10 cellular contexts compared by ENCODE assay signal in genomic region chr1:234683856-234684632, GRCh38.
DNase-seq lines count a peak whose midpoint lies in the region; ATAC-seq and TF ChIP-seq lines count a peak whose summit lies in the region.
"Had no signal": no experiment of that assay in that cellular context is flagged by ENCODE, and none has a peak within 500 bp of the region (broad histone marks: within the 10 kb centered on the region; RNA-seq: fewer than 3 reads in every experiment).

No MANE protein-coding gene starts in this region.

- no peak overlapping the region for H3K27ac Mint-ChIP-seq in activated CD8-positive, alpha-beta memory T cell treated with anti-CD3 and anti-CD28 coated beads, Interleukin-2, amount 10 ng/mL, durations not matched to agents 7 days and 5 days
- H3K27ac Mint-ChIP-seq: activated B cell treated with CpG ODN at 0.5 μM for 24 hours had no signal

- DNase-seq in GM23248 (peak; percentile 89), cardiac septum (ENCODE audit: low spot score) (peak; percentile 89), gastrocnemius medialis (peak; percentile 85 to 91), amniotic stem cell (lab: John Stamatoyannopoulos, UW) (no peak)
- no peak for DNase-seq in activated CD8-positive, alpha-beta memory T cell treated with anti-CD3 and anti-CD28 coated beads, Interleukin-2, amount 10 ng/mL, durations not matched to agents 7 days and 5 days
- DNase-seq: activated B cell treated with CpG ODN at 0.5 μM for 24 hours had no signal

- no peaks in the 10 kb centered on the region for H3K79me2 ChIP-seq in GM23248 (ENCODE audit: insufficient read depth)

- H3K4me3 ChIP-seq in GM23248 (no peak overlapping the region), gastrocnemius medialis (no peak overlapping the region)

- H3K9me3 ChIP-seq in GM23248 (ENCODE audit: low read depth) (no peaks in the 10 kb centered on the region), gastrocnemius medialis (no peaks in the 10 kb centered on the region)

- H3K4me2 ChIP-seq in GM23248 (ENCODE audit: unreplicated experiment), result peak overlapping the region; percentile 30

- no peaks in the 10 kb centered on the region for H3K4me1 Mint-ChIP-seq in activated CD8-positive, alpha-beta memory T cell treated with anti-CD3 and anti-CD28 coated beads, Interleukin-2, amount 10 ng/mL, durations not matched to agents 7 days and 5 days
- H3K4me1 Mint-ChIP-seq: activated B cell treated with CpG ODN at 0.5 μM for 24 hours had no signal

- no peak overlapping the region for H3K9ac ChIP-seq in GM23248

- peak; percentile 64 for ATAC-seq in SK-N-SH treated with all-trans-retinoic acid at 6 μM for 48 hours
- ATAC-seq in gastrocnemius medialis, result peak; percentile 100
- ATAC-seq in activated CD8-positive, alpha-beta memory T cell treated with anti-CD3 and anti-CD28 coated beads, Interleukin-2, amount 10 ng/mL, durations not matched to agents 7 days and 5 days, result no peak
- ATAC-seq in HG03196 (IDR thresholded peaks at IDR 0.05; ENCODE audit: unreplicated experiment), result no peak
- no peak for ATAC-seq in HG02571 (IDR thresholded peaks at IDR 0.05; ENCODE audit: unreplicated experiment)

- peaks cover 4% of the 10 kb centered on the region for H3K36me3 Mint-ChIP-seq in activated CD8-positive, alpha-beta memory T cell treated with anti-CD3 and anti-CD28 coated beads, Interleukin-2, amount 10 ng/mL, durations not matched to agents 7 days and 5 days

- H3K9me3 Mint-ChIP-seq in activated CD8-positive, alpha-beta memory T cell treated with anti-CD3 and anti-CD28 coated beads, Interleukin-2, amount 10 ng/mL, durations not matched to agents 7 days and 5 days (ENCODE audit: low read depth), result peaks cover 6% of the 10 kb centered on the region

- H4K20me1 ChIP-seq in GM23248 (ENCODE audit: insufficient read depth), result no peaks in the 10 kb centered on the region

- intact Hi-C loops in cardiac septum (cut with DNase I) (loop anchor here (5.0 kb wide), 1 partner anchor 67 kb away; no protein-coding TSS in a partner anchor), gastrocnemius medialis (cut with DNase I; ENCODE audit: low total_unique reads) (loop anchor here (2.0 kb wide), 2 partner anchors 37 to 63 kb away; no protein-coding TSS in a partner anchor)

- no peak overlapping the region for H3K27ac ChIP-seq in GM23248
- H3K27ac ChIP-seq in gastrocnemius medialis, result peak overlapping the region; percentile 67 to 83 (median 75)

- H3K4me1 ChIP-seq in GM23248 (ENCODE audit: insufficient read depth), result peaks cover 14% of the 10 kb centered on the region
- peaks cover 8 to 11% of the 10 kb centered on the region in 2 donors for H3K4me1 ChIP-seq in gastrocnemius medialis

- H3K4me3 Mint-ChIP-seq in activated CD8-positive, alpha-beta memory T cell treated with anti-CD3 and anti-CD28 coated beads, Interleukin-2, amount 10 ng/mL, durations not matched to agents 7 days and 5 days, result no peak overlapping the region
- H3K4me3 Mint-ChIP-seq: activated B cell treated with CpG ODN at 0.5 μM for 24 hours, nephron had no signal

- in situ Hi-C loops in GM23248 (cut with MboI), result no loop called here
- in situ Hi-C loops in gastrocnemius medialis (cut with MboI; ENCODE audit: low sequenced_read_pairs in 4 of 4), result no loop called here

- 80 to 83% methylated on average over 10 of the region's 10 CpGs for WGBS in GM23248 (ENCODE audit: low coverage in 1 of 2, low lambda C conversion rate in 2 of 2, missing lambda C conversion rate in 2 of 2), 2 experiments

- H3K27me3 Mint-ChIP-seq in activated CD8-positive, alpha-beta memory T cell treated with anti-CD3 and anti-CD28 coated beads, Interleukin-2, amount 10 ng/mL, durations not matched to agents 7 days and 5 days, result peaks cover 7% of the 10 kb centered on the region
- H3K27me3 Mint-ChIP-seq: activated B cell treated with CpG ODN at 0.5 μM for 24 hours had no signal

- peaks cover 11% of the 10 kb centered on the region; the same call in 1 of the 2 replicates for H3F3A ChIP-seq in GM23248 (ENCODE audit: insufficient read depth)

- H3K36me3 ChIP-seq in GM23248 (ENCODE audit: low read depth) (no peaks in the 10 kb centered on the region), gastrocnemius medialis (no peaks in the 10 kb centered on the region)

- no peak for TF ChIP-seq POLR2A in gastrocnemius medialis (IDR thresholded peaks at IDR 0.05)

- no peak for TF ChIP-seq CTCF in gastrocnemius medialis (IDR thresholded peaks at IDR 0.05 in 4 of 5, conservative IDR thresholded peaks at IDR 0.05 in 1 of 5)

- CTCF ChIA-PET in activated CD8-positive, alpha-beta memory T cell treated with anti-CD3 and anti-CD28 coated beads, Interleukin-2, amount 10 ng/mL, durations not matched to agents 7 days and 5 days (lab: Charles Lee), result no interaction called here

- H3K27me3 ChIP-seq in GM23248 (replicated peaks; ENCODE audit: insufficient read depth) (no peaks in the 10 kb centered on the region), gastrocnemius medialis (no peaks in the 10 kb centered on the region)

- no peaks in the 10 kb centered on the region for H3K9me2 ChIP-seq in GM23248 (ENCODE audit: insufficient read depth)

- H2AFZ ChIP-seq in GM23248, result no peak overlapping the region; the same call in 1 of the 2 replicates

TF ChIP-seq in SK-N-SH treated with all-trans-retinoic acid at 6 μM for 48 hours, 23 proteins besides CTCF, POLR2A, EP300 and RAD21 (continues in another document):
- no peak for TF ChIP-seq ZC3H10 (CRISPR knock-in tag; IDR thresholded peaks at IDR 0.05)
- TF ChIP-seq PPARA (CRISPR knock-in tag; IDR thresholded peaks at IDR 0.05; ENCODE audit: borderline replicate concordance), result no peak
- TF ChIP-seq OSR1 (CRISPR knock-in tag; IDR thresholded peaks at IDR 0.05), result no peak
- TF ChIP-seq CSDC2 (CRISPR knock-in tag; IDR thresholded peaks at IDR 0.05), result no peak
- no peak for TF ChIP-seq GLIS3 (CRISPR knock-in tag; IDR thresholded peaks at IDR 0.05)
- TF ChIP-seq TCF4 (CRISPR knock-in tag; IDR thresholded peaks at IDR 0.05; ENCODE audit: borderline replicate concordance), result no peak
- TF ChIP-seq SNAI2 (CRISPR knock-in tag; IDR thresholded peaks at IDR 0.05), result no peak
- no peak for TF ChIP-seq ZFP30 (CRISPR knock-in tag; IDR thresholded peaks at IDR 0.05)
- TF ChIP-seq BACH2 (CRISPR knock-in tag; IDR thresholded peaks at IDR 0.05; ENCODE audit: borderline replicate concordance), result no peak
- no peak for TF ChIP-seq ZNF565 (CRISPR knock-in tag; conservative IDR thresholded peaks at IDR 0.05; ENCODE audit: low read depth)
- TF ChIP-seq ZNF8 (CRISPR knock-in tag; IDR thresholded peaks at IDR 0.05), result no peak
- TF ChIP-seq POU6F1 (CRISPR knock-in tag; IDR thresholded peaks at IDR 0.05; ENCODE audit: borderline replicate concordance, low read depth), result no peak
- TF ChIP-seq TOX (CRISPR knock-in tag; IDR thresholded peaks at IDR 0.05; ENCODE audit: borderline replicate concordance), result no peak
- no peak for TF ChIP-seq ARNTL (CRISPR knock-in tag; IDR thresholded peaks at IDR 0.05; ENCODE audit: borderline replicate concordance, low read depth)
- no peak for TF ChIP-seq CSRNP3 (CRISPR knock-in tag; IDR thresholded peaks at IDR 0.05)
- no peak for TF ChIP-seq RARB (CRISPR knock-in tag; IDR thresholded peaks at IDR 0.05)
- TF ChIP-seq ISL1 (CRISPR knock-in tag; IDR thresholded peaks at IDR 0.05), result no peak

Comparison
In these comparisons a context has a peak if more than half of its experiments do, and no peak if none do; other contexts are left out.
1. DNase-seq: peak in GM23248 (single experiment), cardiac septum (single experiment) and gastrocnemius medialis (2 of 2); none in amniotic stem cell (single experiment) and activated CD8-positive, alpha-beta memory T cell treated with anti-CD3 and anti-CD28 coated beads, Interleukin-2, amount 10 ng/mL, durations not matched to agents 7 days and 5 days (single experiment).
2. ATAC-seq: peak in SK-N-SH treated with all-trans-retinoic acid at 6 μM for 48 hours (single experiment) and gastrocnemius medialis (2 of 2); none in activated CD8-positive, alpha-beta memory T cell treated with anti-CD3 and anti-CD28 coated beads, Interleukin-2, amount 10 ng/mL, durations not matched to agents 7 days and 5 days (single experiment), HG03196 (single experiment) and HG02571 (single experiment).